1 cellular context compared by ENCODE assay signal in genomic region chr1:87474098-87474497, GRCh38.
TF ChIP-seq lines count a peak whose summit lies in the region.

No MANE protein-coding gene starts in this region.

TF ChIP-seq in GM23338, 12 proteins besides CTCF, POLR2A, EP300 and RAD21 (continued from another document):
- TF ChIP-seq, protein P1, sequence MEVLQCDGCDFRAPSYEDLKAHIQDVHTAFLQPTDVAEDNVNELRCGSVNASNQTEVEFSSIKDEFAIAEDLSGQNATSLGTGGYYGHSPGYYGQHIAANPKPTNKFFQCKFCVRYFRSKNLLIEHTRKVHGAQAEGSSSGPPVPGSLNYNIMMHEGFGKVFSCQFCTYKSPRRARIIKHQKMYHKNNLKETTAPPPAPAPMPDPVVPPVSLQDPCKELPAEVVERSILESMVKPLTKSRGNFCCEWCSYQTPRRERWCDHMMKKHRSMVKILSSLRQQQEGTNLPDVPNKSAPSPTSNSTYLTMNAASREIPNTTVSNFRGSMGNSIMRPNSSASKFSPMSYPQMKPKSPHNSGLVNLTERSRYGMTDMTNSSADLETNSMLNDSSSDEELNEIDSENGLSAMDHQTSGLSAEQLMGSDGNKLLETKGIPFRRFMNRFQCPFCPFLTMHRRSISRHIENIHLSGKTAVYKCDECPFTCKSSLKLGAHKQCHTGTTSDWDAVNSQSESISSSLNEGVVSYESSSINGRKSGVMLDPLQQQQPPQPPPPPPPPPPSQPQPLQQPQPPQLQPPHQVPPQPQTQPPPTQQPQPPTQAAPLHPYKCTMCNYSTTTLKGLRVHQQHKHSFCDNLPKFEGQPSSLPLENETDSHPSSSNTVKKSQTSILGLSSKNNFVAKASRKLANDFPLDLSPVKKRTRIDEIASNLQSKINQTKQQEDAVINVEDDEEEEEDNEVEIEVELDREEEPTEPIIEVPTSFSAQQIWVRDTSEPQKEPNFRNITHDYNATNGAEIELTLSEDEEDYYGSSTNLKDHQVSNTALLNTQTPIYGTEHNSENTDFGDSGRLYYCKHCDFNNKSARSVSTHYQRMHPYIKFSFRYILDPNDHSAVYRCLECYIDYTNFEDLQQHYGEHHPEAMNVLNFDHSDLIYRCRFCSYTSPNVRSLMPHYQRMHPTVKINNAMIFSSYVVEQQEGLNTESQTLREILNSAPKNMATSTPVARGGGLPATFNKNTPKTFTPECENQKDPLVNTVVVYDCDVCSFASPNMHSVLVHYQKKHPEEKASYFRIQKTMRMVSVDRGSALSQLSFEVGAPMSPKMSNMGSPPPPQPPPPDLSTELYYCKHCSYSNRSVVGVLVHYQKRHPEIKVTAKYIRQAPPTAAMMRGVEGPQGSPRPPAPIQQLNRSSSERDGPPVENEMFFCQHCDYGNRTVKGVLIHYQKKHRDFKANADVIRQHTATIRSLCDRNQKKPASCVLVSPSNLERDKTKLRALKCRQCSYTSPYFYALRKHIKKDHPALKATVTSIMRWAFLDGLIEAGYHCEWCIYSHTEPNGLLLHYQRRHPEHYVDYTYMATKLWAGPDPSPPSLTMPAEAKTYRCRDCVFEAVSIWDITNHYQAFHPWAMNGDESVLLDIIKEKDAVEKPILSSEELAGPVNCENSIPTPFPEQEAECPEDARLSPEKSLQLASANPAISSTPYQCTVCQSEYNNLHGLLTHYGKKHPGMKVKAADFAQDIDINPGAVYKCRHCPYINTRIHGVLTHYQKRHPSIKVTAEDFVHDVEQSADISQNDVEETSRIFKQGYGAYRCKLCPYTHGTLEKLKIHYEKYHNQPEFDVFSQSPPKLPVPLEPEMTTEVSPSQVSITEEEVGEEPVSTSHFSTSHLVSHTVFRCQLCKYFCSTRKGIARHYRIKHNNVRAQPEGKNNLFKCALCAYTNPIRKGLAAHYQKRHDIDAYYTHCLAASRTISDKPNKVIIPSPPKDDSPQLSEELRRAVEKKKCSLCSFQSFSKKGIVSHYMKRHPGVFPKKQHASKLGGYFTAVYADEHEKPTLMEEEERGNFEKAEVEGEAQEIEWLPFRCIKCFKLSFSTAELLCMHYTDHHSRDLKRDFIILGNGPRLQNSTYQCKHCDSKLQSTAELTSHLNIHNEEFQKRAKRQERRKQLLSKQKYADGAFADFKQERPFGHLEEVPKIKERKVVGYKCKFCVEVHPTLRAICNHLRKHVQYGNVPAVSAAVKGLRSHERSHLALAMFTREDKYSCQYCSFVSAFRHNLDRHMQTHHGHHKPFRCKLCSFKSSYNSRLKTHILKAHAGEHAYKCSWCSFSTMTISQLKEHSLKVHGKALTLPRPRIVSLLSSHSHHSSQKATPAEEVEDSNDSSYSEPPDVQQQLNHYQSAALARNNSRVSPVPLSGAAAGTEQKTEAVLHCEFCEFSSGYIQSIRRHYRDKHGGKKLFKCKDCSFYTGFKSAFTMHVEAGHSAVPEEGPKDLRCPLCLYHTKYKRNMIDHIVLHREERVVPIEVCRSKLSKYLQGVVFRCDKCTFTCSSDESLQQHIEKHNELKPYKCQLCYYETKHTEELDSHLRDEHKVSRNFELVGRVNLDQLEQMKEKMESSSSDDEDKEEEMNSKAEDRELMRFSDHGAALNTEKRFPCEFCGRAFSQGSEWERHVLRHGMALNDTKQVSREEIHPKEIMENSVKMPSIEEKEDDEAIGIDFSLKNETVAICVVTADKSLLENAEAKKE (CRISPR knock-in tag; IDR thresholded peaks at IDR 0.05) = no peak
